Comparison of ENCODE assay signal across 1 cellular context in genomic region chr9:136311433-136312375, GRCh38.
TF ChIP-seq lines count a peak whose summit lies in the region.

No MANE protein-coding gene starts in this region.

TF ChIP-seq in HepG2, 621 proteins besides CTCF, POLR2A, EP300 and RAD21 (continued from another document and continues in another):
- TF ChIP-seq TIGD3 (CRISPR knock-in tag; IDR thresholded peaks at IDR 0.05; ENCODE audit: borderline replicate concordance) (no peak), NFAT5 (CRISPR knock-in tag; IDR thresholded peaks at IDR 0.05) (no peak), HNF1B (CRISPR knock-in tag; IDR thresholded peaks at IDR 0.05) (0 out of 2 replicates have a peak, but pooled peaks have one; percentile 32), HNF1A (IDR thresholded peaks at IDR 0.05; ENCODE audit: low read depth) (no peak), HNF1A (CRISPR knock-in tag; IDR thresholded peaks at IDR 0.05; ENCODE audit: borderline replicate concordance) (no peak), ZNF740 (CRISPR knock-in tag; IDR thresholded peaks at IDR 0.05) (no peak), ZNF318 (CRISPR knock-in tag; IDR thresholded peaks at IDR 0.05) (no peak), JUN (CRISPR knock-in tag; IDR thresholded peaks at IDR 0.05) (no peak), RFXAP (CRISPR knock-in tag; IDR thresholded peaks at IDR 0.05; ENCODE audit: borderline replicate concordance) (no peak), SAP130 (CRISPR knock-in tag; IDR thresholded peaks at IDR 0.05; ENCODE audit: low read depth) (peak; percentile 73), SMAD1 (CRISPR knock-in tag; IDR thresholded peaks at IDR 0.05; ENCODE audit: borderline replicate concordance, low read depth) (no peak), ZFYVE20 (CRISPR knock-in tag; IDR thresholded peaks at IDR 0.05; ENCODE audit: borderline replicate concordance, low read depth) (no peak), NFIB (CRISPR knock-in tag; IDR thresholded peaks at IDR 0.05; ENCODE audit: borderline replicate concordance) (no peak), SKIL (CRISPR knock-in tag; IDR thresholded peaks at IDR 0.05; ENCODE audit: borderline replicate concordance) (no peak), SMARCC2 (IDR thresholded peaks at IDR 0.05) (no peak), THAP9 (CRISPR knock-in tag; IDR thresholded peaks at IDR 0.05; ENCODE audit: borderline replicate concordance) (peak; percentile 44; the same call in 1 of the 2 replicates), FOSL2 (CRISPR knock-in tag; IDR thresholded peaks at IDR 0.05) (peak; percentile 8; the same call in 1 of the 2 replicates), CREBL2 (CRISPR knock-in tag; IDR thresholded peaks at IDR 0.05; ENCODE audit: borderline replicate concordance) (no peak), FOXC1 (CRISPR knock-in tag; IDR thresholded peaks at IDR 0.05; ENCODE audit: borderline replicate concordance) (no peak)
